1 cellular context compared by ENCODE assay signal in the genomic region with DNA sequence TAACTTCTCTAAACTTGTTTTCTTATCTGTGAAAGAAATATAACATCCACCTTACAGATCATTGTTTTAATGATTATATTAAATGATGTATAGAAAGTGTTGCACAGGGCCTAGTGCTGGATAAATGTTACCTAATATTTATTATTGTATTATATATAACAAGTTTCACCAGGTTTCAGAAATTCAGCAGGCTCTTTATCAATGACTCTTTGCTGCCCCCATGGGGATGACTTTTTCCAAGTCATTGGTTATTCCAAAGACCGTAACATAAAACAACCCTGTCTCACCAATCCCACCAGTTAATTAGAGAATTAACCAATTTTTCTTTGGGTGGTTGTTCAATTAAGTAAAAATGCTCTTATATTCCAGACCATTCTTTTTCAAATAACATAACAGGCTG.
A peak's percentile ranks its signal among the peaks of the same experiment; 100 is the strongest.
TF ChIP-seq lines count a peak whose summit lies in the region.

No MANE protein-coding gene starts in this region.

TF ChIP-seq in K562, 482 proteins besides CTCF, POLR2A, EP300 and RAD21:
- TF ChIP-seq SMAD1 (IDR thresholded peaks at IDR 0.05; ENCODE audit: low read depth, low read length, partially characterized antibody), result no peak
- TF ChIP-seq HDGF (IDR thresholded peaks at IDR 0.05), result no peak
- TF ChIP-seq, protein P1, sequence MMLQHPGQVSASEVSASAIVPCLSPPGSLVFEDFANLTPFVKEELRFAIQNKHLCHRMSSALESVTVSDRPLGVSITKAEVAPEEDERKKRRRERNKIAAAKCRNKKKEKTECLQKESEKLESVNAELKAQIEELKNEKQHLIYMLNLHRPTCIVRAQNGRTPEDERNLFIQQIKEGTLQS (IDR thresholded peaks at IDR 0.05), result no peak
- TF ChIP-seq, protein P1 (CRISPR knock-in tag; conservative IDR thresholded peaks at IDR 0.05), result no peak
- no peak for TF ChIP-seq HEY1 (CRISPR knock-in tag; IDR thresholded peaks at IDR 0.05; ENCODE audit: borderline replicate concordance)
- TF ChIP-seq, protein P2, sequence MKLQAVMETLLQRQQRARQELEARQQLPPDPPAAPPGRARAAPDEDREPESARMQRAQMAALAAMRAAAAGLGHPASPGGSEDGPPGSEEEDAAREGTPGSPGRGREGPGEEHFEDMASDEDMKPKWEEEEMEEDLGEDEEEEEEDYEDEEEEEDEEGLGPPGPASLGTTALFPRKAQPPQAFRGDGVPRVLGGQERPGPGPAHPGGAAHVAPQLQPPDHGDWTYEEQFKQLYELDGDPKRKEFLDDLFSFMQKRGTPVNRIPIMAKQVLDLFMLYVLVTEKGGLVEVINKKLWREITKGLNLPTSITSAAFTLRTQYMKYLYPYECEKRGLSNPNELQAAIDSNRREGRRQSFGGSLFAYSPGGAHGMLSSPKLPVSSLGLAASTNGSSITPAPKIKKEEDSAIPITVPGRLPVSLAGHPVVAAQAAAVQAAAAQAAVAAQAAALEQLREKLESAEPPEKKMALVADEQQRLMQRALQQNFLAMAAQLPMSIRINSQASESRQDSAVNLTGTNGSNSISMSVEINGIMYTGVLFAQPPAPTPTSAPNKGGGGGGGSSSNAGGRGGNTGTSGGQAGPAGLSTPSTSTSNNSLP (IDR thresholded peaks at IDR 0.05; ENCODE audit: borderline replicate concordance, low read depth, low read length), result 0 out of 2 replicates have a peak, but pooled peaks have one; percentile 46
- TF ChIP-seq PML (IDR thresholded peaks at IDR 0.05; ENCODE audit: low read length), result no peak
- no peak for TF ChIP-seq SREBF1 (IDR thresholded peaks at IDR 0.05; ENCODE audit: borderline replicate concordance, low read depth, low read length)
- peak; percentile 30; the same call in 1 of the 2 replicates for TF ChIP-seq SMC3 (conservative IDR thresholded peaks at IDR 0.05; ENCODE audit: insufficient read depth, low read depth, low read length)
- TF ChIP-seq, protein P3, sequence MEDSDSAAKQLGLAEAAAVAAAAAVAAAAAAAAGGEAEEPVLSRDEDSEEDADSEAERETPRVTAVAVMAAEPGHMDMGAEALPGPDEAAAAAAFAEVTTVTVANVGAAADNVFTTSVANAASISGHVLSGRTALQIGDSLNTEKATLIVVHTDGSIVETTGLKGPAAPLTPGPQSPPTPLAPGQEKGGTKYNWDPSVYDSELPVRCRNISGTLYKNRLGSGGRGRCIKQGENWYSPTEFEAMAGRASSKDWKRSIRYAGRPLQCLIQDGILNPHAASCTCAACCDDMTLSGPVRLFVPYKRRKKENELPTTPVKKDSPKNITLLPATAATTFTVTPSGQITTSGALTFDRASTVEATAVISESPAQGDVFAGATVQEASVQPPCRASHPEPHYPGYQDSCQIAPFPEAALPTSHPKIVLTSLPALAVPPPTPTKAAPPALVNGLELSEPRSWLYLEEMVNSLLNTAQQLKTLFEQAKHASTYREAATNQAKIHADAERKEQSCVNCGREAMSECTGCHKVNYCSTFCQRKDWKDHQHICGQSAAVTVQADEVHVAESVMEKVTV (CRISPR knock-in tag; IDR thresholded peaks at IDR 0.05), result peak; percentile 57
- TF ChIP-seq TAF1 (IDR thresholded peaks at IDR 0.05; ENCODE audit: control insufficient read depth, extremely low read depth, insufficient read depth, low read length, severe bottlenecking), result no peak
- TF ChIP-seq MECOM (CRISPR knock-in tag; IDR thresholded peaks at IDR 0.05), result no peak
- TF ChIP-seq ZBTB17 (CRISPR knock-in tag; IDR thresholded peaks at IDR 0.05), result no peak
- TF ChIP-seq TCF3 (CRISPR knock-in tag; IDR thresholded peaks at IDR 0.05), result no peak
